1 cellular context compared by ENCODE assay signal in genomic region chr1:157111396-157112165, GRCh38.
TF ChIP-seq lines count a peak whose summit lies in the region.

No MANE protein-coding gene starts in this region.

TF ChIP-seq in H1, 55 proteins besides CTCF, POLR2A, EP300 and RAD21:
- TF ChIP-seq CBX8 (IDR thresholded peaks at IDR 0.05; ENCODE audit: borderline replicate concordance, low read depth, low read length) = no peak
- TF ChIP-seq PHF8 (conservative IDR thresholded peaks at IDR 0.05; ENCODE audit: low read depth, low read length) = no peak
- no peak for TF ChIP-seq TAF7 (optimal IDR thresholded peaks at IDR 0.05; ENCODE audit: borderline replicate concordance, low read depth, low read length)
- peak; percentile 93 for TF ChIP-seq TEAD4 (IDR thresholded peaks at IDR 0.05; ENCODE audit: low read depth, low read length)
- TF ChIP-seq E2F6 (IDR thresholded peaks at IDR 0.05) = no peak
- TF ChIP-seq YY1 (IDR thresholded peaks at IDR 0.05; ENCODE audit: low read depth, low read length) = peak; percentile 48; the same call in 1 of the 2 replicates
- TF ChIP-seq TBP (IDR thresholded peaks at IDR 0.05; ENCODE audit: low read depth, low read length) = no peak
- peak; percentile 59; the same call in 1 of the 2 replicates for TF ChIP-seq KDM1A (IDR thresholded peaks at IDR 0.05; ENCODE audit: borderline replicate concordance, low read length)
- TF ChIP-seq SIRT6 (IDR thresholded peaks at IDR 0.05; ENCODE audit: low read length) = no peak
- TF ChIP-seq MAX (IDR thresholded peaks at IDR 0.05) = no peak; the same call in 1 of the 2 replicates
- TF ChIP-seq CTBP2 (IDR thresholded peaks at IDR 0.05; ENCODE audit: borderline replicate concordance, insufficient read depth, insufficient read length, low read length) = no peak
- TF ChIP-seq GABPA (IDR thresholded peaks at IDR 0.05; ENCODE audit: borderline replicate concordance, insufficient read depth, low read length) = no peak
- no peak for TF ChIP-seq ZNF274 (IDR thresholded peaks at IDR 0.05; ENCODE audit: borderline replicate concordance, extremely low read depth, low read length)
- TF ChIP-seq SIN3A (conservative IDR thresholded peaks at IDR 0.05 in 1 of 2, IDR thresholded peaks at IDR 0.05 in 1 of 2; ENCODE audit: low read depth in 1 of 2, low read length in 2 of 2) = no peak; a peak in 1 of 4 replicates
- no peak for TF ChIP-seq SAP30 (IDR thresholded peaks at IDR 0.05; ENCODE audit: insufficient read depth, insufficient replicate concordance, low read length)
- no peak for TF ChIP-seq ATF3 (IDR thresholded peaks at IDR 0.05; ENCODE audit: insufficient read depth, low read depth, low read length)
- no peak for TF ChIP-seq BRCA1 (IDR thresholded peaks at IDR 0.05; ENCODE audit: low read depth, low read length)
- TF ChIP-seq CREB1 (IDR thresholded peaks at IDR 0.05) = no peak
- no peak for TF ChIP-seq HDAC6 (IDR thresholded peaks at IDR 0.05; ENCODE audit: low read depth, low read length)
- no peak for TF ChIP-seq FOSL1 (IDR thresholded peaks at IDR 0.05; ENCODE audit: insufficient read depth, low read depth, low read length)
- TF ChIP-seq EGR1 (IDR thresholded peaks at IDR 0.05; ENCODE audit: borderline replicate concordance, low read depth, low read length) = no peak
- no peak for TF ChIP-seq USF2 (IDR thresholded peaks at IDR 0.05; ENCODE audit: low read length)
- peak; percentile 40 for TF ChIP-seq ASH2L (IDR thresholded peaks at IDR 0.05; ENCODE audit: low read length)
- no peak for TF ChIP-seq JUN (IDR thresholded peaks at IDR 0.05; ENCODE audit: low read depth, low read length)
- no peak for TF ChIP-seq CBX5 (IDR thresholded peaks at IDR 0.05; ENCODE audit: low read depth, low read length)
